ENCODE assay signal across 33 cellular contexts in genomic region chr12:103748875-103749274, GRCh38.
DNase-seq lines count a peak whose midpoint lies in the region; ATAC-seq and TF ChIP-seq lines count a peak whose summit lies in the region.
"Had no signal": no experiment of that assay in that cellular context is flagged by ENCODE, and none has a peak within 500 bp of the region (broad histone marks: within the 10 kb centered on the region; RNA-seq: fewer than 3 reads in every experiment).

No MANE protein-coding gene starts in this region.

- intact Hi-C loops in PC-9 (cut with micrococcal nuclease; ENCODE audit: unreplicated experiment): no loop called here

- peak overlapping the region; percentile 46 for H3K23ac ChIP-seq in neuronal stem cell (ENCODE audit: low read depth, low read length, poor library complexity)

- no peak overlapping the region for H3K14ac ChIP-seq in neuronal stem cell (ENCODE audit: low read length)

- peak overlapping the region; percentile 45 for H3K27ac Mint-ChIP-seq in neural crest cell (ENCODE audit: unreplicated experiment)
- H3K27ac Mint-ChIP-seq: B cell; CD14-positive monocyte; CD4-positive, alpha-beta memory T cell; CD4-positive, alpha-beta T cell; CD4-positive, CD25-positive, alpha-beta regulatory T cell; CD8-positive, alpha-beta memory T cell; CD8-positive, alpha-beta T cell had no signal

- no peak overlapping the region for H3K4me3 Mint-ChIP-seq in neural crest cell
- H3K4me3 Mint-ChIP-seq: B cell; CD14-positive monocyte; CD4-positive, alpha-beta memory T cell; CD4-positive, alpha-beta T cell; CD4-positive, CD25-positive, alpha-beta regulatory T cell; CD8-positive, alpha-beta memory T cell; CD8-positive, alpha-beta T cell had no signal

- no peak overlapping the region for H2AK5ac ChIP-seq in neuronal stem cell (ENCODE audit: low read depth, low read length)

- H3K9ac ChIP-seq in neuronal stem cell (ENCODE audit: low read depth, low read length, poor library complexity): peak overlapping the region; percentile 65
- H3K9ac ChIP-seq: BLaER1; BLaER1 treated with 17β-estradiol and CSF1 and Interleukin-3, amounts not matched to agents 10 nM and 100 nM had no signal

- H3K36me3 Mint-ChIP-seq in neural crest cell (ENCODE audit: low read depth): no peaks in the 10 kb centered on the region
- H3K36me3 Mint-ChIP-seq: CD14-positive monocyte; CD4-positive, alpha-beta memory T cell; CD4-positive, CD25-positive, alpha-beta regulatory T cell; CD8-positive, alpha-beta memory T cell; CD8-positive, alpha-beta T cell had no signal

- no peak overlapping the region for H2AFZ ChIP-seq in PC-9
- H2AFZ ChIP-seq in neuronal stem cell (ENCODE audit: low read length): no peak overlapping the region

- no peaks in the 10 kb centered on the region for H3K27me3 Mint-ChIP-seq in neural crest cell (ENCODE audit: low read depth)
- H3K27me3 Mint-ChIP-seq: CD4-positive, CD25-positive, alpha-beta regulatory T cell had no signal

- no peak overlapping the region for H3K4me3 ChIP-seq in PC-9
- H3K4me3 ChIP-seq in neuronal stem cell (ENCODE audit: low read length in 2 of 2): no peak overlapping the region
- H3K4me3 ChIP-seq: A549; BLaER1; BLaER1 treated with 17β-estradiol and CSF1 and Interleukin-3, amounts not matched to agents 10 nM and 100 nM had no signal

- no peaks in the 10 kb centered on the region; the same call in 1 of the 2 replicates for H3F3A ChIP-seq in PC-9 (ENCODE audit: insufficient read depth, low read depth)

- no peaks in the 10 kb centered on the region; the same call in 1 of the 2 replicates for H3K9me2 ChIP-seq in PC-9 (ENCODE audit: insufficient read depth)

- H3K4me2 ChIP-seq in PC-9 (0 out of 2 replicates have a peak overlapping the region, but pooled peaks have one; percentile 48), neuronal stem cell (ENCODE audit: insufficient read depth, low read length, poor library complexity, severe bottlenecking) (no peak overlapping the region)
- H3K4me2 ChIP-seq: A549; BLaER1; BLaER1 treated with 17β-estradiol and CSF1 and Interleukin-3, amounts not matched to agents 10 nM and 100 nM had no signal

- ATAC-seq in GM21423 (IDR thresholded peaks at IDR 0.05; ENCODE audit: unreplicated experiment) (no peak), GM21381 (IDR thresholded peaks at IDR 0.05; ENCODE audit: unreplicated experiment) (no peak)
- ATAC-seq: A549; CD8-positive, alpha-beta T cell had no signal

- no peak overlapping the region for H4K91ac ChIP-seq in neuronal stem cell (ENCODE audit: low read depth, low read length, poor library complexity)

- H3K79me2 ChIP-seq in PC-9 (ENCODE audit: low read depth): no peaks in the 10 kb centered on the region

- no peaks in the 10 kb centered on the region for H3K27me3 ChIP-seq in PC-9 (ENCODE audit: insufficient read depth, low read depth)
- no peaks in the 10 kb centered on the region for H3K27me3 ChIP-seq in neuronal stem cell (ENCODE audit: control insufficient read depth in 3 of 3, insufficient read depth in 3 of 3, low read depth in 1 of 3, low read length in 3 of 3)
- H3K27me3 ChIP-seq: BE2C; BLaER1; BLaER1 treated with 17β-estradiol and CSF1 and Interleukin-3, amounts not matched to agents 10 nM and 100 nM had no signal

- POLR2A ChIA-PET in PC-9 (lab: Charles Lee; ENCODE audit: unreplicated experiment): no interaction called here

- no CpG with 5 or more reads among the region's 12 CpGs for WGBS in neuronal stem cell (ENCODE audit: extremely low coverage in 2 of 2, insufficient read length in 2 of 2, insufficient replicate concordance in 1 of 2), 2 donors

- H3K9me3 ChIP-seq in PC-9 (ENCODE audit: insufficient read depth, low read depth) (no peaks in the 10 kb centered on the region), neuronal stem cell (replicated peaks in 1 of 2; ENCODE audit: control insufficient read depth in 2 of 2, insufficient read depth in 1 of 2, low read depth in 1 of 2, low read length in 2 of 2) (no peaks in the 10 kb centered on the region)
- H3K9me3 ChIP-seq: A549; BE2C; BLaER1; BLaER1 treated with 17β-estradiol and CSF1 and Interleukin-3, amounts not matched to agents 10 nM and 100 nM; Caco-2 had no signal

- H3K27ac ChIP-seq in PC-9 (peak overlapping the region; percentile 49; the same call in 1 of the 2 replicates), neuronal stem cell (replicated peaks; ENCODE audit: low read length) (no peak overlapping the region)
- H3K27ac ChIP-seq: 22Rv1; A549; BLaER1; BLaER1 treated with 17β-estradiol and CSF1 and Interleukin-3, amounts not matched to agents 10 nM and 100 nM; C4-2B had no signal

- H3K4me1 ChIP-seq in PC-9 (replicated peaks; ENCODE audit: insufficient read depth) (peaks cover 20% of the 10 kb centered on the region), neuronal stem cell (ENCODE audit: control insufficient read depth in 2 of 2, insufficient read depth in 1 of 2, low read depth in 1 of 2, low read length in 2 of 2) (peaks cover 0 to 2% of the 10 kb centered on the region in 2 donors)
- H3K4me1 ChIP-seq: A549; BE2C; BLaER1; BLaER1 treated with 17β-estradiol and CSF1 and Interleukin-3, amounts not matched to agents 10 nM and 100 nM; Caco-2 had no signal

- TF ChIP-seq CTCF in PC-9 (conservative IDR thresholded peaks at IDR 0.05): no peak
- no peak for TF ChIP-seq CTCF in neural crest cell (conservative IDR thresholded peaks at IDR 0.05)

- no peaks in the 10 kb centered on the region for H3K79me1 ChIP-seq in neuronal stem cell (ENCODE audit: low read depth, low read length)

- H3K36me3 ChIP-seq in PC-9 (ENCODE audit: low read depth) (no peaks in the 10 kb centered on the region), neuronal stem cell (replicated peaks in 1 of 2; ENCODE audit: control insufficient read depth in 2 of 2, insufficient read depth in 2 of 2, low read length in 2 of 2) (no peaks in the 10 kb centered on the region)
- H3K36me3 ChIP-seq: BE2C; BLaER1; BLaER1 treated with 17β-estradiol and CSF1 and Interleukin-3, amounts not matched to agents 10 nM and 100 nM had no signal

- no peak overlapping the region for H2BK5ac ChIP-seq in neuronal stem cell (ENCODE audit: low read length)

- no peak overlapping the region for H2BK120ac ChIP-seq in neuronal stem cell (ENCODE audit: low read depth, low read length)

- H2BK15ac ChIP-seq in neuronal stem cell (ENCODE audit: low read length): peak overlapping the region; percentile 57

- H3K18ac ChIP-seq in neuronal stem cell (ENCODE audit: low read length): peak overlapping the region; percentile 88

- no peak overlapping the region for H4K8ac ChIP-seq in neuronal stem cell (ENCODE audit: low read depth, low read length)

- H3K4me1 Mint-ChIP-seq in neural crest cell: no peaks in the 10 kb centered on the region
- H3K4me1 Mint-ChIP-seq: B cell; CD14-positive monocyte; CD4-positive, alpha-beta memory T cell; CD4-positive, CD25-positive, alpha-beta regulatory T cell; CD8-positive, alpha-beta memory T cell had no signal

- H2BK12ac ChIP-seq in neuronal stem cell (ENCODE audit: low read length): no peak overlapping the region

- H3K9me3 Mint-ChIP-seq in neural crest cell: no peaks in the 10 kb centered on the region
- H3K9me3 Mint-ChIP-seq: CD14-positive monocyte; CD4-positive, alpha-beta memory T cell; CD4-positive, alpha-beta T cell; CD4-positive, CD25-positive, alpha-beta regulatory T cell; CD8-positive, alpha-beta memory T cell; CD8-positive, alpha-beta T cell had no signal

- DNase-seq in PC-9 (no peak), neural crest cell (ENCODE audit: low read depth, low spot score) (no peak), neuronal stem cell (ENCODE audit: low spot score) (no peak), middle frontal gyrus (ENCODE audit: extremely low spot score, low spot score) (no peak)
- DNase-seq: 8988T; ACHN; AML-193; BE2C; C1 segment of cervical spinal cord; Caco-2; Calu3; CD4-positive, alpha-beta memory T cell; CD4-positive, alpha-beta T cell; CD4-positive, CD25-positive, alpha-beta regulatory T cell; CD8-positive, alpha-beta memory T cell; CD8-positive, alpha-beta T cell; COR-L47; DMS 273 treated with DMSO at 0.1 percent for 48 hours; DMS153; DMS53; DMS79; DMS79 treated with DMSO at 0.1 percent for 48 hours; DND-41; EL had no signal

- H4K20me1 ChIP-seq in PC-9 (ENCODE audit: insufficient read depth): no peaks in the 10 kb centered on the region
- H4K20me1 ChIP-seq: BLaER1; BLaER1 treated with 17β-estradiol and CSF1 and Interleukin-3, amounts not matched to agents 10 nM and 100 nM had no signal

- CTCF ChIA-PET in PC-9 (lab: Charles Lee): no interaction called here

- no TSS peak for BruUV-seq in PC-9 (replicated peaks; lab: Mats Ljungman, UMichigan)

- no peak overlapping the region for H3K4ac ChIP-seq in neuronal stem cell (ENCODE audit: low read length)
